25 cellular contexts compared by ENCODE assay signal in genomic region chr11:17183836-17184235, GRCh38.
"Had no signal": no experiment of that assay in that cellular context is flagged by ENCODE, and none has a peak within 500 bp of the region (broad histone marks: within the 10 kb centered on the region; RNA-seq: fewer than 3 reads in every experiment).

No MANE protein-coding gene starts in this region.

- H3K27ac ChIP-seq: neural progenitor cell, ovary, parathyroid adenoma, psoas muscle, right lobe of liver, sigmoid colon, stomach, thoracic aorta, thyroid gland, tibial nerve, upper lobe of left lung, uterus had no signal

- H3K4me3 ChIP-seq: neural progenitor cell, ovary, psoas muscle, right lobe of liver, sigmoid colon, stomach, thoracic aorta, thyroid gland, tibial nerve, upper lobe of left lung, uterus had no signal

- H3K36me3 ChIP-seq: neural progenitor cell, ovary, sigmoid colon, thyroid gland, uterus had no signal

- DNase-seq: natural killer cell; occipital lobe; ovary; posterior cingulate gyrus; psoas muscle; right cardiac atrium; right lobe of liver; sigmoid colon; small intestine; stimulated activated CD4-positive, alpha-beta T cell treated with anti-CD3 and anti-CD28 coated beads, Interleukin-15, amount 100 ng/mL, for 24 hours; stimulated activated CD4-positive, alpha-beta T cell treated with anti-CD3 and anti-CD28 coated beads, Interleukin-2, amount 100 ng/mL, for 24 hours; stimulated activated CD4-positive, alpha-beta T cell treated with anti-CD3 and anti-CD28 coated beads, Interleukin-2, amount 100 ng/mL, for 48 hours; stimulated activated CD4-positive, alpha-beta T cell treated with anti-CD3 and anti-CD28 coated beads, Interleukin-4, amount 100 ng/mL, for 24 hours; stimulated activated naive B cell treated with anti-CD40 and anti-IgM and Interleukin-4, amounts not matched to agents 10 μg/mL and 1 μg/mL and 100 μg/mL, for 72 hours; stimulated activated naive CD4-positive, alpha-beta T cell treated with Interleukin-2 at 50 U/mL for 16 hours; stomach; thyroid gland; trophoblast cell; upper lobe of left lung; uterus had no signal

- H3K27me3 ChIP-seq: neural progenitor cell, ovary, right lobe of liver, sigmoid colon, stomach, thyroid gland, tibial nerve, upper lobe of left lung, uterus had no signal

- H3K4me1 ChIP-seq: parathyroid adenoma, right lobe of liver, sigmoid colon, tibial nerve, uterus had no signal

- H3K9me3 ChIP-seq: ovary, psoas muscle, right lobe of liver, sigmoid colon, stomach, thoracic aorta, thyroid gland, tibial nerve, upper lobe of left lung, uterus had no signal

- ATAC-seq: natural killer cell; psoas muscle; right cardiac atrium; right lobe of liver; stimulated activated effector memory CD8-positive, alpha-beta T cell treated with anti-CD3 and anti-CD28 coated beads, Interleukin-12 subunit alpha, Interleukin-12 subunit beta, amount 100 ng/mL, for 72 hours; stimulated activated naive B cell treated with anti-CD40 and anti-IgM and Interleukin-4, amounts not matched to agents 10 μg/mL and 1 μg/mL and 100 μg/mL, for 72 hours had no signal
